ENCODE assay signal across 12 cellular contexts in genomic region chr1:235984041-235984820, GRCh38.
DNase-seq lines count a peak whose midpoint lies in the region; ATAC-seq and TF ChIP-seq lines count a peak whose summit lies in the region.
"Had no signal": no experiment of that assay in that cellular context is flagged by ENCODE, and none has a peak within 500 bp of the region (broad histone marks: within the 10 kb centered on the region; RNA-seq: fewer than 3 reads in every experiment).

No MANE protein-coding gene starts in this region.

- H3K4me1 ChIP-seq in GM23248 (ENCODE audit: insufficient read depth) = peaks cover 37% of the 10 kb centered on the region
- peaks cover 0 to 7% (median 2%) of the 10 kb centered on the region in 3 donors for H3K4me1 ChIP-seq in skeletal muscle tissue (ENCODE audit: control insufficient read depth in 3 of 3, insufficient read depth in 3 of 3, low read length in 3 of 3)
- H3K4me1 ChIP-seq in CD4-positive, alpha-beta memory T cell (ENCODE audit: insufficient read depth, low read length) = no peaks in the 10 kb centered on the region
- H3K4me1 ChIP-seq: body of pancreas had no signal

- H3K4me3 ChIP-seq in GM23248 (peak overlapping the region; percentile 52), skeletal muscle tissue (ENCODE audit: low read length in 3 of 3) (no peak overlapping the region)
- H3K4me3 ChIP-seq in CD4-positive, alpha-beta memory T cell (ENCODE audit: low read length in 2 of 2) = no peak overlapping the region
- H3K4me3 ChIP-seq: body of pancreas had no signal

- H3K36me3 Mint-ChIP-seq in MCF 10A (ENCODE audit: insufficient read depth, unreplicated experiment) = peaks cover 6% of the 10 kb centered on the region
- no peaks in the 10 kb centered on the region for H3K36me3 Mint-ChIP-seq in CD4-positive, alpha-beta memory T cell

- H3K27ac Mint-ChIP-seq in MCF 10A (ENCODE audit: low read depth, unreplicated experiment) = peak overlapping the region; percentile 33
- no peak overlapping the region for H3K27ac Mint-ChIP-seq in CD4-positive, alpha-beta memory T cell
- H3K27ac Mint-ChIP-seq: activated CD4-positive, alpha-beta memory T cell treated with anti-CD3 and anti-CD28 coated beads, Interleukin-2, amount 10 ng/mL, durations not matched to agents 7 days and 5 days had no signal

- intact Hi-C loops in MCF 10A (cut with micrococcal nuclease) = no loop called here
- intact Hi-C loops in CD4-positive, alpha-beta memory T cell (cut with micrococcal nuclease) = no loop called here

- no TSS peak for BruUV-seq in MCF 10A (replicated peaks; lab: Mats Ljungman, UMichigan)

- no peak overlapping the region for H3K4me3 Mint-ChIP-seq in MCF 10A (ENCODE audit: unreplicated experiment)
- no peak overlapping the region for H3K4me3 Mint-ChIP-seq in CD4-positive, alpha-beta memory T cell
- H3K4me3 Mint-ChIP-seq: activated CD4-positive, alpha-beta memory T cell treated with anti-CD3 and anti-CD28 coated beads, Interleukin-2, amount 10 ng/mL, durations not matched to agents 7 days and 5 days had no signal

- H3K27me3 ChIP-seq in GM23248 (replicated peaks; ENCODE audit: insufficient read depth) (no peaks in the 10 kb centered on the region), skeletal muscle tissue (ENCODE audit: control insufficient read depth in 3 of 3, insufficient read depth in 3 of 3, low read length in 3 of 3) (no peaks in the 10 kb centered on the region)
- no peaks in the 10 kb centered on the region for H3K27me3 ChIP-seq in CD4-positive, alpha-beta memory T cell (ENCODE audit: insufficient read depth, low read length)
- H3K27me3 ChIP-seq: body of pancreas had no signal

- peaks cover 36% of the 10 kb centered on the region for H3F3A ChIP-seq in GM23248 (ENCODE audit: insufficient read depth)

- no peaks in the 10 kb centered on the region for H4K20me1 ChIP-seq in GM23248 (ENCODE audit: insufficient read depth)

- H3K36me3 ChIP-seq in GM23248 (ENCODE audit: low read depth) (peaks cover 11% of the 10 kb centered on the region; the same call in 1 of the 2 replicates), skeletal muscle tissue (ENCODE audit: control insufficient read depth in 3 of 3, insufficient read depth in 3 of 3, low read length in 3 of 3) (peaks cover 13 to 19% (median 13%) of the 10 kb centered on the region in 3 donors)
- no peaks in the 10 kb centered on the region for H3K36me3 ChIP-seq in CD4-positive, alpha-beta memory T cell (ENCODE audit: insufficient read depth, low read length)

- CTCF ChIA-PET in MCF 10A (lab: Yijun Ruan, JAX) = interaction anchor here (0.6 to 6.0 kb wide), 6 partner anchors 11 to 201 kb away, joined by 3 to 63 read pairs (median 4); no protein-coding TSS in a partner anchor
- CTCF ChIA-PET in CD4-positive, alpha-beta memory T cell (lab: Charles Lee; ENCODE audit: partially characterized antibody) = interaction anchor here (5.2 kb wide), 1 partner anchor 12 kb away, joined by 39 read pairs; no protein-coding TSS in a partner anchor

- H3K27me3 Mint-ChIP-seq in MCF 10A (ENCODE audit: insufficient read depth, unreplicated experiment) = no peaks in the 10 kb centered on the region
- no peaks in the 10 kb centered on the region for H3K27me3 Mint-ChIP-seq in CD4-positive, alpha-beta memory T cell

- peak overlapping the region; percentile 71 for H3K9ac ChIP-seq in GM23248
- H3K9ac ChIP-seq in skeletal muscle tissue (ENCODE audit: low read depth in 1 of 3, low read length in 3 of 3) = no peak overlapping the region

- H2AFZ ChIP-seq in GM23248 = peak overlapping the region; percentile 47

- TF ChIP-seq CTCF in MCF 10A (IDR thresholded peaks at IDR 0.05; ENCODE audit: unreplicated experiment) = no peak

- H3K79me2 ChIP-seq in GM23248 (ENCODE audit: insufficient read depth) = no peaks in the 10 kb centered on the region

- DNase-seq in GM23248 (peak; percentile 91), MCF 10A (ENCODE audit: unreplicated experiment) (peak; percentile 35), hepatic stellate cell (ENCODE audit: low spot score) (peak; percentile 75), GM19238 (ENCODE audit: insufficient read length, low spot score) (no peak)
- DNase-seq in activated CD4-positive, alpha-beta T cell treated with anti-CD3 and anti-CD28 coated beads, Interleukin-2, amount 50 U/mL, for 4 hours = no peak
- no peak for DNase-seq in CD4-positive, alpha-beta memory T cell
- DNase-seq: activated CD4-positive, alpha-beta memory T cell treated with anti-CD3 and anti-CD28 coated beads, Interleukin-2, amount 10 ng/mL, durations not matched to agents 7 days and 5 days; body of pancreas; H7; RPMI8226 had no signal

- peak overlapping the region; percentile 93 for H3K27ac ChIP-seq in GM23248
- H3K27ac ChIP-seq in skeletal muscle tissue (ENCODE audit: low read depth, low read length) = peak overlapping the region; percentile 57
- no peak overlapping the region for H3K27ac ChIP-seq in CD4-positive, alpha-beta memory T cell (ENCODE audit: low read depth, low read length)
- H3K27ac ChIP-seq: body of pancreas had no signal

- H3K9me2 ChIP-seq in GM23248 (ENCODE audit: insufficient read depth) = no peaks in the 10 kb centered on the region

- ATAC-seq in GM18519 (IDR thresholded peaks at IDR 0.05; ENCODE audit: low FRiP score, unreplicated experiment) = no peak
- ATAC-seq: body of pancreas had no signal

- in situ Hi-C loops in GM23248 (cut with MboI) = no loop called here

- 20 to 24% methylated on average over 6 of the region's 6 CpGs for WGBS in GM23248 (ENCODE audit: low coverage in 1 of 2, low lambda C conversion rate in 2 of 2, missing lambda C conversion rate in 2 of 2), 2 experiments

- no peaks in the 10 kb centered on the region for H3K9me3 Mint-ChIP-seq in MCF 10A (ENCODE audit: unreplicated experiment)
- peaks cover 0 to 15% (median 3%) of the 10 kb centered on the region in 8 donors for H3K9me3 Mint-ChIP-seq in CD4-positive, alpha-beta memory T cell

- peak overlapping the region; percentile 79 for H3K4me2 ChIP-seq in GM23248 (ENCODE audit: unreplicated experiment)

- H3K4me1 Mint-ChIP-seq in MCF 10A (ENCODE audit: insufficient read depth, unreplicated experiment) = peaks cover 13% of the 10 kb centered on the region
- H3K4me1 Mint-ChIP-seq in CD4-positive, alpha-beta memory T cell = no peaks in the 10 kb centered on the region
- H3K4me1 Mint-ChIP-seq: activated CD4-positive, alpha-beta memory T cell treated with anti-CD3 and anti-CD28 coated beads, Interleukin-2, amount 10 ng/mL, durations not matched to agents 7 days and 5 days had no signal

- POLR2A ChIA-PET in MCF 10A (lab: Yijun Ruan, JAX) = interaction anchor here (0.7 to 1.3 kb wide), 2 partner anchors 61 to 118 kb away, joined by 3 read pairs; partner anchors contain the start of gene LYST
- POLR2A ChIA-PET in CD4-positive, alpha-beta memory T cell (lab: Charles Lee; ENCODE audit: partially characterized antibody) = interaction anchor here (0.7 kb wide), 1 partner anchor 12 kb away, joined by 3 read pairs; no protein-coding TSS in a partner anchor

- H3K9me3 ChIP-seq in GM23248 (ENCODE audit: low read depth) = no peaks in the 10 kb centered on the region
- H3K9me3 ChIP-seq in skeletal muscle tissue (ENCODE audit: control insufficient read depth in 3 of 3, low read length in 3 of 3) = no peaks in the 10 kb centered on the region
- H3K9me3 ChIP-seq in CD4-positive, alpha-beta memory T cell (ENCODE audit: control insufficient read depth in 1 of 2, low read length in 2 of 2) = no peaks in the 10 kb centered on the region
- H3K9me3 ChIP-seq: body of pancreas had no signal

Comparison
In these comparisons a context has a peak if more than half of its experiments do, and no peak if none do; other contexts are left out.
1. DNase-seq: peak in GM23248 (single experiment), MCF 10A (single experiment) and hepatic stellate cell (single experiment); none in GM19238 (single experiment), activated CD4-positive, alpha-beta T cell treated with anti-CD3 and anti-CD28 coated beads, Interleukin-2, amount 50 U/mL, for 4 hours (0 of 2) and CD4-positive, alpha-beta memory T cell (0 of 5).